25 cellular contexts compared by ENCODE assay signal in genomic region chrX:13043138-13043537, GRCh38. TPM values are rescaled to one million over a fixed set of nuclear protein-coding genes. Genes with fewer than 3 reads are reported as not detected.
"Had no signal": no experiment of that assay in that cellular context is flagged by ENCODE, and none has a peak within 500 bp of the region (broad histone marks: within the 10 kb centered on the region; RNA-seq: fewer than 3 reads in every experiment).

No MANE protein-coding gene starts in this region.

- H3K4me3 Mint-ChIP-seq: activated CD4-positive, alpha-beta memory T cell treated with anti-CD3 and anti-CD28 coated beads, Interleukin-2, amount 10 ng/mL, durations not matched to agents 7 days and 5 days; activated naive CD8-positive, alpha-beta T cell treated with anti-CD3 and anti-CD28 coated beads, Interleukin-2, amount 50 U/mL, for 24 hours; activated T-cell treated with anti-CD3 and anti-CD28 coated beads, Interleukin-2, amount 50 U/mL, for 24 hours; central memory CD8-positive, alpha-beta T cell; dendritic cell treated with granulocyte-macrophage colony-stimulating factor and Interleukin-4, amounts not matched to agents 40 ng/mL and 50 ng/mL, for 4 days; endodermal cell; neural progenitor cell had no signal

- H3K9me3 Mint-ChIP-seq: activated naive CD8-positive, alpha-beta T cell treated with anti-CD3 and anti-CD28 coated beads, Interleukin-2, amount 50 U/mL, for 24 hours; activated T-cell treated with anti-CD3 and anti-CD28 coated beads, Interleukin-2, amount 50 U/mL, for 24 hours; central memory CD8-positive, alpha-beta T cell; dendritic cell treated with granulocyte-macrophage colony-stimulating factor and Interleukin-4, amounts not matched to agents 40 ng/mL and 50 ng/mL, for 4 days had no signal

- H3K9ac ChIP-seq: neural progenitor cell had no signal

- H3K4me1 ChIP-seq: breast epithelium, foreskin keratinocyte, tibial nerve had no signal

- ATAC-seq: activated naive CD8-positive, alpha-beta T cell treated with anti-CD3 and anti-CD28 coated beads, Interleukin-2, amount 50 U/mL, for 24 hours; esophagus mucosa; foreskin keratinocyte; heart left ventricle; naive thymus-derived CD4-positive, alpha-beta T cell; right cardiac atrium had no signal

- H3K4me2 ChIP-seq: neural progenitor cell had no signal

- H3K9me3 ChIP-seq: breast epithelium, spleen, tibial nerve had no signal

- H3K27ac ChIP-seq: breast epithelium, foreskin keratinocyte, neural progenitor cell, tibial nerve had no signal

- H2AFZ ChIP-seq: neural progenitor cell had no signal

- H3K27ac Mint-ChIP-seq: activated CD4-positive, alpha-beta memory T cell treated with anti-CD3 and anti-CD28 coated beads, Interleukin-2, amount 10 ng/mL, durations not matched to agents 7 days and 5 days; activated naive CD8-positive, alpha-beta T cell treated with anti-CD3 and anti-CD28 coated beads, Interleukin-2, amount 50 U/mL, for 24 hours; activated T-cell treated with anti-CD3 and anti-CD28 coated beads, Interleukin-2, amount 50 U/mL, for 24 hours; dendritic cell treated with granulocyte-macrophage colony-stimulating factor and Interleukin-4, amounts not matched to agents 40 ng/mL and 50 ng/mL, for 4 days; endodermal cell; neural progenitor cell had no signal

- H3K27me3 ChIP-seq: foreskin keratinocyte, neural progenitor cell, tibial nerve had no signal

- H3K4me3 ChIP-seq: breast epithelium, neural progenitor cell, spleen, tibial nerve had no signal

- H3K4me1 Mint-ChIP-seq: endodermal cell had no signal

- H3K36me3 Mint-ChIP-seq: neural progenitor cell had no signal

- H3K27me3 Mint-ChIP-seq: activated CD4-positive, alpha-beta memory T cell treated with anti-CD3 and anti-CD28 coated beads, Interleukin-2, amount 10 ng/mL, durations not matched to agents 7 days and 5 days; activated naive CD8-positive, alpha-beta T cell treated with anti-CD3 and anti-CD28 coated beads, Interleukin-2, amount 50 U/mL, for 24 hours; central memory CD8-positive, alpha-beta T cell; dendritic cell treated with granulocyte-macrophage colony-stimulating factor and Interleukin-4, amounts not matched to agents 40 ng/mL and 50 ng/mL, for 4 days; naive thymus-derived CD4-positive, alpha-beta T cell had no signal

- DNase-seq: activated CD4-positive, alpha-beta memory T cell treated with anti-CD3 and anti-CD28 coated beads, Interleukin-2, amount 10 ng/mL, durations not matched to agents 7 days and 5 days; activated CD4-positive, alpha-beta T cell treated with anti-CD3 and anti-CD28 coated beads for 48 hours; activated CD4-positive, CD25-positive, alpha-beta regulatory T cell; activated CD8-positive, alpha-beta memory T cell treated with anti-CD3 and anti-CD28 coated beads, Interleukin-2, amount 50 U/mL, for 48 hours; activated naive CD4-positive, alpha-beta T cell treated with anti-CD3 and anti-CD28 coated beads, Interleukin-2, amount 50 U/mL, for 16 hours; activated naive CD8-positive, alpha-beta T cell treated with anti-CD3 and anti-CD28 coated beads, Interleukin-2, amount 50 U/mL, for 24 hours; activated T-cell treated with anti-CD3 and anti-CD28 coated beads, Interleukin-2, amount 50 U/mL, for 24 hours; amygdala; endodermal cell; foreskin keratinocyte; heart left ventricle; midbrain; naive thymus-derived CD4-positive, alpha-beta T cell; right cardiac atrium; spleen; stimulated activated naive CD4-positive, alpha-beta T cell treated with Interleukin-2 at 50 U/mL for 16 hours had no signal

- H3K36me3 ChIP-seq: breast epithelium, heart left ventricle, neural progenitor cell, spleen, tibial nerve had no signal

RNA-seq across cellular contexts. Expression of gene FAM9C, which starts 1.3 kb away (rescaled TPM):
- total RNA-seq: activated CD4-positive, alpha-beta memory T cell treated with anti-CD3 and anti-CD28 coated beads, Interleukin-2, amount 10 ng/mL, durations not matched to agents 7 days and 5 days; breast epithelium; endodermal cell; esophagus mucosa; foreskin keratinocyte; kidney epithelial cell; lower leg skin; osteoblast; right cardiac atrium; tibial nerve had no signal
